Comparison of ENCODE assay signal across 21 cellular contexts in genomic region chr12:6420364-6420763, GRCh38. TPM values are rescaled to one million over a fixed set of nuclear protein-coding genes. Genes with fewer than 3 reads are reported as not detected.
"Had no signal": no experiment of that assay in that cellular context is flagged by ENCODE, and none has a peak within 500 bp of the region (broad histone marks: within the 10 kb centered on the region; RNA-seq: fewer than 3 reads in every experiment).

No MANE protein-coding gene starts in this region.

- H3K27ac Mint-ChIP-seq: activated naive CD8-positive, alpha-beta T cell treated with anti-CD3 and anti-CD28 coated beads, Interleukin-2, amount 10 ng/mL, durations not matched to agents 7 days and 5 days; brain; immature natural killer cell; memory B cell; stimulated activated effector memory CD8-positive, alpha-beta T cell treated with anti-CD3 and anti-CD28 coated beads, Interleukin-12 subunit alpha, Interleukin-12 subunit beta, amount 100 ng/mL, for 72 hours had no signal

- H3K27me3 ChIP-seq: pancreas, testis, upper lobe of right lung had no signal

- H3K9me3 ChIP-seq: pancreas, testis, upper lobe of right lung had no signal

- H3K4me3 ChIP-seq: dorsolateral prefrontal cortex, pancreas, testis, upper lobe of right lung had no signal

- H3K9me3 Mint-ChIP-seq: activated naive CD8-positive, alpha-beta T cell treated with anti-CD3 and anti-CD28 coated beads, Interleukin-2, amount 10 ng/mL, durations not matched to agents 7 days and 5 days; immature natural killer cell; memory B cell; naive thymus-derived CD4-positive, alpha-beta T cell; stimulated activated effector memory CD8-positive, alpha-beta T cell treated with anti-CD3 and anti-CD28 coated beads, Interleukin-12 subunit alpha, Interleukin-12 subunit beta, amount 100 ng/mL, for 72 hours had no signal

- H3K4me3 Mint-ChIP-seq: activated naive CD8-positive, alpha-beta T cell treated with anti-CD3 and anti-CD28 coated beads, Interleukin-2, amount 10 ng/mL, durations not matched to agents 7 days and 5 days; brain; immature natural killer cell; memory B cell; naive thymus-derived CD4-positive, alpha-beta T cell; stimulated activated effector memory CD8-positive, alpha-beta T cell treated with anti-CD3 and anti-CD28 coated beads, Interleukin-12 subunit alpha, Interleukin-12 subunit beta, amount 100 ng/mL, for 72 hours had no signal

- H3K36me3 Mint-ChIP-seq: activated naive CD8-positive, alpha-beta T cell treated with anti-CD3 and anti-CD28 coated beads, Interleukin-2, amount 10 ng/mL, durations not matched to agents 7 days and 5 days; brain; immature natural killer cell; memory B cell; naive thymus-derived CD4-positive, alpha-beta T cell; stimulated activated effector memory CD8-positive, alpha-beta T cell treated with anti-CD3 and anti-CD28 coated beads, Interleukin-12 subunit alpha, Interleukin-12 subunit beta, amount 100 ng/mL, for 72 hours had no signal

- H3K27ac ChIP-seq: dorsolateral prefrontal cortex, testis, upper lobe of right lung, VCaP had no signal

- H3K4me1 Mint-ChIP-seq: brain had no signal

- ATAC-seq: left ventricle myocardium superior; naive thymus-derived CD4-positive, alpha-beta T cell; pancreas; sciatic nerve; stimulated activated effector memory CD8-positive, alpha-beta T cell treated with anti-CD3 and anti-CD28 coated beads, Interleukin-12 subunit alpha, Interleukin-12 subunit beta, amount 100 ng/mL, for 72 hours; upper lobe of right lung had no signal

- H3K36me3 ChIP-seq: pancreas, upper lobe of right lung had no signal

- DNase-seq: activated CD4-positive, alpha-beta T cell treated with anti-CD3 and anti-CD28 coated beads, Interleukin-2, amount 50 U/mL, for 4 hours; activated CD4-positive, CD25-positive, alpha-beta regulatory T cell treated with anti-CD3 and anti-CD28 coated beads, Interleukin-2, amount 50 U/mL, for 72 hours; activated naive CD4-positive, alpha-beta T cell treated with Interleukin-2 at 50 U/mL for 16 hours; activated naive CD8-positive, alpha-beta T cell treated with anti-CD3 and anti-CD28 coated beads, Interleukin-2, amount 10 ng/mL, durations not matched to agents 7 days and 5 days; central memory CD4-positive, alpha-beta T cell; dorsolateral prefrontal cortex; immature natural killer cell; kidney glomerular epithelial cell; left ventricle myocardium superior; naive thymus-derived CD4-positive, alpha-beta T cell; stimulated activated CD4-positive, alpha-beta T cell treated with anti-CD3 and anti-CD28 coated beads, Interleukin-4, amount 100 ng/mL, for 24 hours; T-helper 2 cell; testis; upper lobe of right lung had no signal

RNA-seq across cellular contexts. Expression of gene CD27, which starts 24.4 kb away (rescaled TPM):
- total RNA-seq: epithelial cell of proximal tubule had no signal

RNA-seq across cellular contexts. Expression of gene LTBR, which starts 36.4 kb away (rescaled TPM):
- polyA plus RNA-seq: naive thymus-derived CD4-positive, alpha-beta T cell had no signal
